Comparison of ENCODE assay signal across 19 cellular contexts in genomic region chr4:41409095-41409494, GRCh38.
"Had no signal": no experiment of that assay in that cellular context is flagged by ENCODE, and none has a peak within 500 bp of the region (broad histone marks: within the 10 kb centered on the region; RNA-seq: fewer than 3 reads in every experiment).

No MANE protein-coding gene starts in this region.

- H2AFZ ChIP-seq: parathyroid adenoma had no signal

- H3K27ac ChIP-seq: cardiac muscle cell, gastroesophageal sphincter, parathyroid adenoma had no signal

- ATAC-seq: activated naive CD4-positive, alpha-beta T cell treated with anti-CD3 and anti-CD28 coated beads, Interleukin-2, amount 50 U/mL, for 72 hours; gastroesophageal sphincter; naive thymus-derived CD8-positive, alpha-beta T cell; sciatic nerve; stimulated activated memory B cell treated with anti-CD40 and anti-IgM and Interleukin-4, amounts not matched to agents 10 μg/mL and 1 μg/mL and 100 μg/mL, for 72 hours had no signal

- H3K27me3 ChIP-seq: gastroesophageal sphincter had no signal

- DNase-seq: activated B cell treated with CpG ODN at 0.5 μM for 24 hours; activated CD4-positive, alpha-beta memory T cell treated with anti-CD3 and anti-CD28 coated beads for 36 hours; activated CD4-positive, alpha-beta T cell treated with anti-CD3 and anti-CD28 coated beads for 4 hours; activated gamma-delta T cell treated with Interleukin-2 at 50 U/mL for 16 hours; activated T-cell treated with anti-CD3 and anti-CD28 coated beads for 4 hours; amniotic stem cell; endodermal cell; heart left ventricle; mesendoderm; naive thymus-derived CD8-positive, alpha-beta T cell; stimulated activated CD4-positive, alpha-beta T cell treated with anti-CD3 and anti-CD28 coated beads, Interleukin-4, amount 100 ng/mL, for 4 hours; T-helper 1 cell; T-helper 9 cell had no signal

- H3K36me3 ChIP-seq: cardiac muscle cell, gastroesophageal sphincter, heart left ventricle had no signal

- H3K4me3 ChIP-seq: cardiac muscle cell, gastroesophageal sphincter, heart left ventricle had no signal

- H3K9me3 ChIP-seq: gastroesophageal sphincter, heart left ventricle had no signal

- H3K9ac ChIP-seq: parathyroid adenoma had no signal
